1 cellular context compared by ENCODE assay signal in genomic region chr19:40165362-40165937, GRCh38.
A peak's percentile ranks its signal among the peaks of the same experiment; 100 is the strongest.
TF ChIP-seq lines count a peak whose summit lies in the region.

No MANE protein-coding gene starts in this region.

TF ChIP-seq in H1, 55 proteins besides CTCF, POLR2A, EP300 and RAD21:
- TF ChIP-seq MAX (IDR thresholded peaks at IDR 0.05), result peak; percentile 64; the same call in 1 of the 2 replicates
- TF ChIP-seq EGR1 (IDR thresholded peaks at IDR 0.05; ENCODE audit: borderline replicate concordance, low read depth, low read length), result no peak
- 0 out of 2 replicates have a peak, but pooled peaks have one; percentile 35 for TF ChIP-seq CREB1 (IDR thresholded peaks at IDR 0.05)
TF ChIP-seq in H1: peak in this region for 2.
